13 cellular contexts compared by ENCODE assay signal in genomic region chr11:9571766-9572120, GRCh38. TPM values are rescaled to one million over a fixed set of nuclear protein-coding genes. Genes with fewer than 3 reads are reported as not detected.
A peak's percentile ranks its signal among the peaks of the same experiment; 100 is the strongest.
DNase-seq lines count a peak whose midpoint lies in the region; TF ChIP-seq lines count a peak whose summit lies in the region.
"Had no signal": no experiment of that assay in that cellular context is flagged by ENCODE, and none has a peak within 500 bp of the region (broad histone marks: within the 10 kb centered on the region; RNA-seq: fewer than 3 reads in every experiment).

No MANE protein-coding gene starts in this region.

- peaks cover 4% of the 10 kb centered on the region for H3K27me3 Mint-ChIP-seq in activated naive CD4-positive, alpha-beta T cell treated with anti-CD3 and anti-CD28 coated beads, Interleukin-2, amount 50 U/mL, for 24 hours
- H3K27me3 Mint-ChIP-seq in activated T-helper 2 cell treated with anti-CD3 and anti-CD28 coated beads, Interferon-gamma antibody, Interleukin-2, Interleukin-4, amounts not matched to agents 10 μg/mL and 5 μg/mL and 100 μg/mL, durations not matched to agents 14 hours and 24 hours and 36 hours (ENCODE audit: low read depth): peaks cover 2% of the 10 kb centered on the region
- H3K27me3 Mint-ChIP-seq in mesothelial cell of epicardium (ENCODE audit: low read depth): no peaks in the 10 kb centered on the region

- H3K27ac ChIP-seq in vagina: peak overlapping the region; percentile 99
- peak overlapping the region in 1 of 2 donors; percentile 97 for H3K27ac ChIP-seq in uterus

- H3K27me3 ChIP-seq in vagina (no peaks in the 10 kb centered on the region), uterus (no peaks in the 10 kb centered on the region)
- H3K27me3 ChIP-seq: right atrium auricular region had no signal

- no peak overlapping the region for H3K27ac Mint-ChIP-seq in activated naive CD4-positive, alpha-beta T cell treated with anti-CD3 and anti-CD28 coated beads, Interleukin-2, amount 50 U/mL, for 24 hours
- H3K27ac Mint-ChIP-seq in activated T-helper 2 cell treated with anti-CD3 and anti-CD28 coated beads, Interferon-gamma antibody, Interleukin-2, Interleukin-4, amounts not matched to agents 10 μg/mL and 5 μg/mL and 100 μg/mL, durations not matched to agents 14 hours and 24 hours and 36 hours: no peak overlapping the region
- H3K27ac Mint-ChIP-seq in mesothelial cell of epicardium: peak overlapping the region; percentile 93

- no peaks in the 10 kb centered on the region for H3K9me3 Mint-ChIP-seq in activated naive CD4-positive, alpha-beta T cell treated with anti-CD3 and anti-CD28 coated beads, Interleukin-2, amount 50 U/mL, for 24 hours
- H3K9me3 Mint-ChIP-seq in activated T-helper 2 cell treated with anti-CD3 and anti-CD28 coated beads, Interferon-gamma antibody, Interleukin-2, Interleukin-4, amounts not matched to agents 10 μg/mL and 5 μg/mL and 100 μg/mL, durations not matched to agents 14 hours and 24 hours and 36 hours: no peaks in the 10 kb centered on the region
- no peaks in the 10 kb centered on the region for H3K9me3 Mint-ChIP-seq in mesothelial cell of epicardium

- no peaks in the 10 kb centered on the region for H3K9me3 ChIP-seq in vagina
- H3K9me3 ChIP-seq in uterus: no peaks in the 10 kb centered on the region
- H3K9me3 ChIP-seq: right atrium auricular region had no signal

- H3K4me3 ChIP-seq in vagina: no peak overlapping the region
- H3K4me3 ChIP-seq in uterus: no peak overlapping the region

- peaks cover 66% of the 10 kb centered on the region for H3K4me1 ChIP-seq in vagina
- no peaks in the 10 kb centered on the region for H3K4me1 ChIP-seq in uterus

- H3K36me3 Mint-ChIP-seq in activated naive CD4-positive, alpha-beta T cell treated with anti-CD3 and anti-CD28 coated beads, Interleukin-2, amount 50 U/mL, for 24 hours: peaks cover 2% of the 10 kb centered on the region
- H3K36me3 Mint-ChIP-seq in activated T-helper 2 cell treated with anti-CD3 and anti-CD28 coated beads, Interferon-gamma antibody, Interleukin-2, Interleukin-4, amounts not matched to agents 10 μg/mL and 5 μg/mL and 100 μg/mL, durations not matched to agents 14 hours and 24 hours and 36 hours (ENCODE audit: low read depth): peaks cover 22% of the 10 kb centered on the region
- H3K36me3 Mint-ChIP-seq in mesothelial cell of epicardium: no peaks in the 10 kb centered on the region

- TF ChIP-seq CTCF in mesothelial cell of epicardium (IDR thresholded peaks at IDR 0.05; ENCODE audit: unreplicated experiment) (no peak), vagina (IDR thresholded peaks at IDR 0.05) (no peak), uterus (IDR thresholded peaks at IDR 0.05) (no peak)

- no peak for TF ChIP-seq POLR2A in vagina (IDR thresholded peaks at IDR 0.05)
- TF ChIP-seq POLR2A in erythroblast (IDR thresholded peaks at IDR 0.05; ENCODE audit: low read length): no peak
- no peak for TF ChIP-seq POLR2A in uterus (IDR thresholded peaks at IDR 0.05)

- H3K36me3 ChIP-seq in vagina (no peaks in the 10 kb centered on the region), uterus (no peaks in the 10 kb centered on the region)
- H3K36me3 ChIP-seq: right atrium auricular region had no signal

- intact Hi-C loops in activated T-helper 2 cell treated with anti-CD3 and anti-CD28 coated beads, Interferon-gamma antibody, Interleukin-2, Interleukin-4, amounts not matched to agents 10 μg/mL and 5 μg/mL and 100 μg/mL, durations not matched to agents 14 hours and 24 hours and 36 hours (cut with micrococcal nuclease): loop anchor here (5.0 to 10.0 kb wide), 3 partner anchors 177 to 887 kb away; partner anchors contain the start of genes RPL27A and TRIM66
- intact Hi-C loops in vagina (cut with DNase I): loop anchor here (5.0 kb wide), 1 partner anchor 41 kb away; no protein-coding TSS in a partner anchor
- intact Hi-C loops in uterus (cut with DNase I; ENCODE audit: low total_unique reads): no loop called here

- peak overlapping the region; percentile 85 for H3K4me3 Mint-ChIP-seq in activated naive CD4-positive, alpha-beta T cell treated with anti-CD3 and anti-CD28 coated beads, Interleukin-2, amount 50 U/mL, for 24 hours
- H3K4me3 Mint-ChIP-seq in activated T-helper 2 cell treated with anti-CD3 and anti-CD28 coated beads, Interferon-gamma antibody, Interleukin-2, Interleukin-4, amounts not matched to agents 10 μg/mL and 5 μg/mL and 100 μg/mL, durations not matched to agents 14 hours and 24 hours and 36 hours (ENCODE audit: low read depth): peak overlapping the region; percentile 74
- peak overlapping the region; percentile 74 for H3K4me3 Mint-ChIP-seq in mesothelial cell of epicardium

- no peak for DNase-seq in activated naive CD4-positive, alpha-beta T cell treated with Interleukin-2 at 50 U/mL for 16 hours
- no peak for DNase-seq in activated T-helper 2 cell treated with anti-CD3 and anti-CD28 coated beads, Interferon-gamma antibody, Interleukin-2, Interleukin-4, amounts not matched to agents 10 μg/mL and 5 μg/mL and 100 μg/mL, durations not matched to agents 14 hours and 24 hours and 36 hours (ENCODE audit: low spot score)
- DNase-seq in mesothelial cell of epicardium (ENCODE audit: low spot score in 2 of 2, unreplicated experiment in 2 of 2) (no peak), vagina (ENCODE audit: extremely low spot score in 2 of 2) (no peak), erythroblast (lab: John Stamatoyannopoulos, UW) (no peak), uterus (no peak), NCI-H2196 treated with DMSO at 0.1 percent for 48 hours (lab: John Stamatoyannopoulos, UW; ENCODE audit: unreplicated experiment) (no peak)
- DNase-seq: activated CD8-positive, alpha-beta memory T cell treated with anti-CD3 and anti-CD28 coated beads, Interleukin-2, amount 50 U/mL, for 4 hours; effector CD4-positive, alpha-beta T cell; NCI-H1105; RPMI8226 had no signal

- H3K4me1 Mint-ChIP-seq in activated naive CD4-positive, alpha-beta T cell treated with anti-CD3 and anti-CD28 coated beads, Interleukin-2, amount 50 U/mL, for 24 hours: peaks cover 18% of the 10 kb centered on the region
- H3K4me1 Mint-ChIP-seq in activated T-helper 2 cell treated with anti-CD3 and anti-CD28 coated beads, Interferon-gamma antibody, Interleukin-2, Interleukin-4, amounts not matched to agents 10 μg/mL and 5 μg/mL and 100 μg/mL, durations not matched to agents 14 hours and 24 hours and 36 hours (ENCODE audit: low read depth): peaks cover 28% of the 10 kb centered on the region
- peaks cover 48% of the 10 kb centered on the region for H3K4me1 Mint-ChIP-seq in mesothelial cell of epicardium

RNA-seq across cellular contexts. Expression of gene WEE1, which starts 1.7 kb away (rescaled TPM):
- 48.6 and 49.6 TPM in 2 replicates for total RNA-seq in activated T-helper 2 cell treated with anti-CD3 and anti-CD28 coated beads, Interferon-gamma antibody, Interleukin-2, Interleukin-4, amounts not matched to agents 10 μg/mL and 5 μg/mL and 100 μg/mL, durations not matched to agents 14 hours and 24 hours and 36 hours
- 64.7 to 67.2 TPM (median 66.4 TPM) in 3 replicates for total RNA-seq in mesothelial cell of epicardium
- total RNA-seq in vagina: 22.1 TPM
- 100 to 1,000 TPM in 1 of 4 donors, 10 to 100 TPM in 3; 30.0 to 105 (median 60.0) TPM for total RNA-seq in uterus
